ENCODE assay signal across 21 cellular contexts in the genomic region with DNA sequence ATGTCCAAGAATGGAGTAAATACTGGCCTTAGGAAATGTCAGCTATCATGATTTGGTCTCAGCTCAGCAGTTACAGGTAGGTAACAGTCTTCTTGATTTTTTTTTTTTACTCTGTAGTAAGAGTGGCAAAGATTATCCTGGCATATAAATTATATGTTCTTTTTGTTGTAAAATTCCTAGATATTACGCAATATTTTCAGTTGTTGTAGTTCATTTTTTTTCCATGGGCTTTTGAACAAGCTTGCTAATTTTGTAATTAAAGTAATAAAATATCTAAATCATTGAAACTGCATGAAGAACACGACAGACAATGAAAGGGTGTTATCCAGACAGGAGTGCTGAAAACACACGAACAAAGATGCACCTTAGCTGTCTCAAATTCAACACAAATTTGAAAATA.
DNase-seq lines count a peak whose midpoint lies in the region; ATAC-seq, FAIRE-seq and TF ChIP-seq lines count a peak whose summit lies in the region.
"Had no signal": no experiment of that assay in that cellular context is flagged by ENCODE, and none has a peak within 500 bp of the region (broad histone marks: within the 10 kb centered on the region; RNA-seq: fewer than 3 reads in every experiment).

No MANE protein-coding gene starts in this region.

- H3K36me3 Mint-ChIP-seq in activated CD8-positive, alpha-beta memory T cell treated with anti-CD3 and anti-CD28 coated beads, Interleukin-2, amount 10 ng/mL, durations not matched to agents 7 days and 5 days = no peaks in the 10 kb centered on the region
- H3K36me3 Mint-ChIP-seq: CD8-positive, alpha-beta T cell had no signal

- H2AFZ ChIP-seq in HepG2 (ENCODE audit: low read length) (no peak overlapping the region), H1 (ENCODE audit: low read length) (no peak overlapping the region)

- no peak overlapping the region for H3K27ac Mint-ChIP-seq in activated CD8-positive, alpha-beta memory T cell treated with anti-CD3 and anti-CD28 coated beads, Interleukin-2, amount 10 ng/mL, durations not matched to agents 7 days and 5 days
- H3K27ac Mint-ChIP-seq in stimulated activated naive CD8-positive, alpha-beta T cell treated with anti-CD3 and anti-CD28 coated beads, Interleukin-15, amount 100 ng/mL, for 72 hours = no peak overlapping the region
- H3K27ac Mint-ChIP-seq: B cell; CD4-positive, alpha-beta T cell; CD8-positive, alpha-beta T cell had no signal

- H3K9ac ChIP-seq in HepG2 (ENCODE audit: insufficient read depth, low read depth, low read length) (no peak overlapping the region), H1 (replicated peaks in 1 of 4; ENCODE audit: extremely low read depth in 1 of 4, low read depth in 3 of 4, low read length in 3 of 4) (no peak overlapping the region)
- H3K9ac ChIP-seq: BLaER1 treated with 17β-estradiol and CSF1 and Interleukin-3, amounts not matched to agents 10 nM and 100 nM had no signal

- no peak overlapping the region for H2BK15ac ChIP-seq in H1 (ENCODE audit: low read length)

- no peak overlapping the region for H2BK12ac ChIP-seq in H1 (ENCODE audit: low read depth, low read length)

- H3K4ac ChIP-seq in H1 (replicated peaks; ENCODE audit: insufficient read length, low read depth, low read length) = no peak overlapping the region

- no peak overlapping the region for H3K18ac ChIP-seq in H1 (ENCODE audit: extremely low read depth, low read length)

- H3K4me1 ChIP-seq in HepG2 (ENCODE audit: insufficient read depth, low read length) = no peaks in the 10 kb centered on the region
- H3K4me1 ChIP-seq in right lobe of liver = no peaks in the 10 kb centered on the region
- H3K4me1 ChIP-seq in H1 (replicated peaks in 1 of 4; ENCODE audit: control insufficient read depth in 3 of 4, insufficient read depth in 4 of 4, low read length in 3 of 4) = no peaks in the 10 kb centered on the region
- H3K4me1 ChIP-seq: A549; BLaER1 treated with 17β-estradiol and CSF1 and Interleukin-3, amounts not matched to agents 10 nM and 100 nM; Caco-2 had no signal

- H3K14ac ChIP-seq in H1 (ENCODE audit: insufficient read length) = no peak overlapping the region

- no peak overlapping the region for H3K4me3 ChIP-seq in HepG2 (replicated peaks in 1 of 3; ENCODE audit: insufficient read depth in 1 of 3, low read depth in 2 of 3, low read length in 3 of 3)
- H3K4me3 ChIP-seq in right lobe of liver = no peak overlapping the region
- no peak overlapping the region for H3K4me3 ChIP-seq in H1 (ENCODE audit: extremely low read depth in 1 of 4, insufficient read depth in 2 of 4, low read depth in 3 of 4, low read length in 4 of 4)
- H3K4me3 ChIP-seq: A549; BLaER1 treated with 17β-estradiol and CSF1 and Interleukin-3, amounts not matched to agents 10 nM and 100 nM had no signal

- H3K27ac ChIP-seq in HepG2 (ENCODE audit: extremely low read length, insufficient read depth, low read length) (no peak overlapping the region), right lobe of liver (no peak overlapping the region), H1 (ENCODE audit: low read depth, low read length) (no peak overlapping the region)
- H3K27ac ChIP-seq: 22Rv1; A549; BLaER1 treated with 17β-estradiol and CSF1 and Interleukin-3, amounts not matched to agents 10 nM and 100 nM; C4-2B had no signal

- no peaks in the 10 kb centered on the region for H3K27me3 ChIP-seq in HepG2 (ENCODE audit: control insufficient read depth in 1 of 2, insufficient read depth in 2 of 2, low read length in 2 of 2)
- no peaks in the 10 kb centered on the region for H3K27me3 ChIP-seq in right lobe of liver
- H3K27me3 ChIP-seq in H1 (replicated peaks in 1 of 4; ENCODE audit: control insufficient read depth in 3 of 4, extremely low read depth in 1 of 4, insufficient read depth in 3 of 4, low read length in 3 of 4) = no peaks in the 10 kb centered on the region
- H3K27me3 ChIP-seq: BLaER1 treated with 17β-estradiol and CSF1 and Interleukin-3, amounts not matched to agents 10 nM and 100 nM had no signal

- in situ Hi-C loops in HepG2 (cut with HindIII; ENCODE audit: extremely low pct_ligation_motif_present, low pct_unique_long_range_greater_than_20kb) = no loop called here

- H4K8ac ChIP-seq in H1 (ENCODE audit: extremely low read depth, insufficient read depth, low read length) = no peak overlapping the region

- no peak overlapping the region for H3K56ac ChIP-seq in H1 (replicated peaks; ENCODE audit: insufficient read length, low read depth, low read length)

- H3K36me3 ChIP-seq in HepG2 (replicated peaks in 1 of 2; ENCODE audit: control insufficient read depth in 1 of 2, insufficient read depth in 2 of 2, low read length in 2 of 2) = no peaks in the 10 kb centered on the region
- H3K36me3 ChIP-seq in right lobe of liver = no peaks in the 10 kb centered on the region
- H3K36me3 ChIP-seq in H1 (ENCODE audit: control insufficient read depth in 2 of 4, insufficient read depth in 4 of 4, low read length in 3 of 4) = no peaks in the 10 kb centered on the region
- H3K36me3 ChIP-seq: BLaER1 treated with 17β-estradiol and CSF1 and Interleukin-3, amounts not matched to agents 10 nM and 100 nM had no signal

- H2AK5ac ChIP-seq in H1 (ENCODE audit: low read depth, low read length) = no peak overlapping the region

- no peaks in the 10 kb centered on the region for H3K79me2 ChIP-seq in HepG2 (ENCODE audit: insufficient read depth, low read length)
- H3K79me2 ChIP-seq in H1 (ENCODE audit: control insufficient read depth in 1 of 2, insufficient read depth in 2 of 2, low read length in 2 of 2) = no peaks in the 10 kb centered on the region

- H3K4me1 Mint-ChIP-seq in activated CD8-positive, alpha-beta memory T cell treated with anti-CD3 and anti-CD28 coated beads, Interleukin-2, amount 10 ng/mL, durations not matched to agents 7 days and 5 days = no peaks in the 10 kb centered on the region
- no peaks in the 10 kb centered on the region for H3K4me1 Mint-ChIP-seq in stimulated activated naive CD8-positive, alpha-beta T cell treated with anti-CD3 and anti-CD28 coated beads, Interleukin-15, amount 100 ng/mL, for 72 hours
- H3K4me1 Mint-ChIP-seq: B cell had no signal

- FAIRE-seq in HepG2 (lab: Jason Lieb, UNC) = no peak
- FAIRE-seq in H1 (lab: Jason Lieb, UNC) = no peak
- FAIRE-seq: A549, D721Med, G401.6, GM12891, GM19239 had no signal

- ATAC-seq in HepG2 (no peak), right lobe of liver (no peak)
- ATAC-seq in activated CD8-positive, alpha-beta memory T cell treated with anti-CD3 and anti-CD28 coated beads, Interleukin-2, amount 10 ng/mL, durations not matched to agents 7 days and 5 days = no peak
- no peak for ATAC-seq in stimulated activated naive CD8-positive, alpha-beta T cell treated with anti-CD3 and anti-CD28 coated beads, Interleukin-15, amount 100 ng/mL, for 72 hours
- ATAC-seq: A549; CD8-positive, alpha-beta T cell had no signal

- peaks cover 10% of the 10 kb centered on the region for H3K9me3 Mint-ChIP-seq in activated CD8-positive, alpha-beta memory T cell treated with anti-CD3 and anti-CD28 coated beads, Interleukin-2, amount 10 ng/mL, durations not matched to agents 7 days and 5 days (ENCODE audit: low read depth)
- H3K9me3 Mint-ChIP-seq in stimulated activated naive CD8-positive, alpha-beta T cell treated with anti-CD3 and anti-CD28 coated beads, Interleukin-15, amount 100 ng/mL, for 72 hours = no peaks in the 10 kb centered on the region
- H3K9me3 Mint-ChIP-seq: CD4-positive, alpha-beta T cell had no signal

- intact Hi-C loops in HepG2 (cut with micrococcal nuclease; ENCODE audit: unreplicated experiment) = no loop called here
- intact Hi-C loops in right lobe of liver (cut with DNase I) = no loop called here

- H3K27me3 Mint-ChIP-seq in activated CD8-positive, alpha-beta memory T cell treated with anti-CD3 and anti-CD28 coated beads, Interleukin-2, amount 10 ng/mL, durations not matched to agents 7 days and 5 days = no peaks in the 10 kb centered on the region
- H3K27me3 Mint-ChIP-seq in stimulated activated naive CD8-positive, alpha-beta T cell treated with anti-CD3 and anti-CD28 coated beads, Interleukin-15, amount 100 ng/mL, for 72 hours = no peaks in the 10 kb centered on the region
- H3K27me3 Mint-ChIP-seq: B cell; CD4-positive, alpha-beta T cell had no signal

- POLR2A ChIA-PET in HepG2 (lab: Yijun Ruan, JAX) = no interaction called here
- POLR2A ChIA-PET in H1 (lab: Charles Lee; ENCODE audit: partially characterized antibody) = no interaction called here

- 3% methylated on average over 3 of the region's 3 CpGs for WGBS in HepG2 (ENCODE audit: low lambda C conversion rate)
- 32% methylated on average over 3 of the region's 3 CpGs for WGBS in right lobe of liver (ENCODE audit: insufficient coverage, low coverage, low lambda C conversion rate, missing lambda C conversion rate)
- WGBS in H1 (ENCODE audit: extremely low coverage in 1 of 2, insufficient coverage in 1 of 2, insufficient read length in 1 of 2, insufficient replicate concordance in 2 of 2, low coverage in 1 of 2, low lambda C conversion rate in 2 of 2, missing lambda C conversion rate in 1 of 2), 2 experiments = 98% methylated on average over 3 of the region's 3 CpGs; no CpG with 5 or more reads in 1 of the 2 experiments

- no peak overlapping the region for H4K5ac ChIP-seq in H1 (ENCODE audit: insufficient read length, low read depth, low read length)

- H2BK20ac ChIP-seq in H1 (ENCODE audit: low read length) = no peak overlapping the region

- no TSS peak for BruUV-seq in HepG2 (replicated peaks; lab: Mats Ljungman, UMichigan)

- H3K9me3 ChIP-seq in HepG2 (ENCODE audit: low read length) (no peaks in the 10 kb centered on the region), right lobe of liver (no peaks in the 10 kb centered on the region), H1 (ENCODE audit: insufficient read depth in 2 of 2, low read depth in 1 of 2, low read length in 1 of 2) (no peaks in the 10 kb centered on the region)
- H3K9me3 ChIP-seq: A549; BLaER1 treated with 17β-estradiol and CSF1 and Interleukin-3, amounts not matched to agents 10 nM and 100 nM; Caco-2 had no signal

- TF ChIP-seq POLR2A in HepG2 (IDR thresholded peaks at IDR 0.05; ENCODE audit: insufficient read depth in 1 of 2, low read depth in 2 of 2, low read length in 2 of 2) = no peak
- TF ChIP-seq POLR2A in right lobe of liver (IDR thresholded peaks at IDR 0.05) = no peak
- no peak for TF ChIP-seq POLR2A in H1 (IDR thresholded peaks at IDR 0.05; ENCODE audit: control extremely low read depth in 1 of 2, low read depth in 2 of 2, low read length in 2 of 2)

- TF ChIP-seq RAD21 in HepG2 (CRISPR knock-in tag; IDR thresholded peaks at IDR 0.05) = no peak
- no peak for TF ChIP-seq RAD21 in H1 (IDR thresholded peaks at IDR 0.05 in 1 of 2, conservative IDR thresholded peaks at IDR 0.05 in 1 of 2; ENCODE audit: low read depth in 2 of 2, low read length in 2 of 2)

- H2BK5ac ChIP-seq in H1 (ENCODE audit: low read depth, low read length) = no peak overlapping the region

- H4K91ac ChIP-seq in H1 (replicated peaks; ENCODE audit: insufficient read length, low read length) = no peak overlapping the region

- H3K23ac ChIP-seq in H1 (ENCODE audit: insufficient read length) = no peak overlapping the region

- no peak overlapping the region for H2BK120ac ChIP-seq in H1 (replicated peaks; ENCODE audit: low read depth, low read length)

- CTCF ChIA-PET in HepG2 (lab: Yijun Ruan, JAX; ENCODE audit: low intra/inter-chr PET ratio, low total read pairs) (no interaction called here), H1 (lab: Charles Lee; ENCODE audit: partially characterized antibody) (no interaction called here)
- CTCF ChIA-PET in activated CD8-positive, alpha-beta memory T cell treated with anti-CD3 and anti-CD28 coated beads, Interleukin-2, amount 10 ng/mL, durations not matched to agents 7 days and 5 days (lab: Charles Lee) = no interaction called here

- TF ChIP-seq EP300 in HepG2 (IDR thresholded peaks at IDR 0.05; ENCODE audit: low read depth in 2 of 2, low read length in 2 of 2) (no peak), HepG2 (CRISPR knock-in tag; IDR thresholded peaks at IDR 0.05; ENCODE audit: borderline replicate concordance) (no peak), H1 (IDR thresholded peaks at IDR 0.05; ENCODE audit: borderline replicate concordance in 1 of 2, low read depth in 2 of 2, low read length in 2 of 2) (no peak)

- no peaks in the 10 kb centered on the region for H3K23me2 ChIP-seq in H1 (ENCODE audit: low read depth, low read length)

- TF ChIP-seq CTCF in HepG2 (CRISPR knock-in tag; IDR thresholded peaks at IDR 0.05) (no peak), right lobe of liver (IDR thresholded peaks at IDR 0.05) (no peak), H1 (IDR thresholded peaks at IDR 0.05; ENCODE audit: control extremely low read depth in 1 of 3, insufficient read depth in 1 of 3, low read depth in 1 of 3, low read length in 3 of 3) (no peak)

- H4K20me1 ChIP-seq in HepG2 (ENCODE audit: insufficient read depth, low read length) (no peaks in the 10 kb centered on the region), H1 (replicated peaks in 1 of 2; ENCODE audit: control insufficient read depth in 1 of 2, insufficient read depth in 2 of 2, low read length in 2 of 2) (no peaks in the 10 kb centered on the region)
- H4K20me1 ChIP-seq: BLaER1 treated with 17β-estradiol and CSF1 and Interleukin-3, amounts not matched to agents 10 nM and 100 nM had no signal

- H3K4me2 ChIP-seq in HepG2 (ENCODE audit: low read depth, low read length) = no peak overlapping the region
- H3K4me2 ChIP-seq in H1 (ENCODE audit: insufficient read depth in 1 of 2, low read depth in 2 of 2, low read length in 2 of 2) = no peak overlapping the region
- H3K4me2 ChIP-seq: A549; BLaER1 treated with 17β-estradiol and CSF1 and Interleukin-3, amounts not matched to agents 10 nM and 100 nM had no signal

- no peak overlapping the region for H3K4me3 Mint-ChIP-seq in activated CD8-positive, alpha-beta memory T cell treated with anti-CD3 and anti-CD28 coated beads, Interleukin-2, amount 10 ng/mL, durations not matched to agents 7 days and 5 days
- no peak overlapping the region for H3K4me3 Mint-ChIP-seq in stimulated activated naive CD8-positive, alpha-beta T cell treated with anti-CD3 and anti-CD28 coated beads, Interleukin-15, amount 100 ng/mL, for 72 hours
- H3K4me3 Mint-ChIP-seq: B cell; CD4-positive, alpha-beta T cell; CD8-positive, alpha-beta T cell had no signal

- DNase-seq in HepG2 (ENCODE audit: low spot score) = no peak
- no peak for DNase-seq in right lobe of liver
- no peak for DNase-seq in H1 (ENCODE audit: low read depth in 1 of 2, low spot score in 2 of 2)
- DNase-seq in activated CD8-positive, alpha-beta memory T cell treated with anti-CD3 and anti-CD28 coated beads, Interleukin-2, amount 10 ng/mL, durations not matched to agents 7 days and 5 days = no peak
- DNase-seq in stimulated activated naive CD8-positive, alpha-beta T cell treated with anti-CD3 and anti-CD28 coated beads, Interleukin-15, amount 100 ng/mL, for 72 hours = no peak
- DNase-seq: AML-193; Caco-2; Calu3; CD4-positive, alpha-beta T cell; CD8-positive, alpha-beta T cell; DMS79 treated with DMSO at 0.1 percent for 48 hours; GF-D8 had no signal

- no peaks in the 10 kb centered on the region for H3K79me1 ChIP-seq in H1 (ENCODE audit: low read depth, low read length)

Comparison
In these comparisons a context has a peak if more than half of its experiments do, and no peak if none do; other contexts are left out.
1. Of the 41 proteins assayed by ChIP-seq in both HepG2 and H1: peak only in HepG2: none; only in H1: none; in both: CEBPB; in neither: 40.